In the genomic region with DNA sequence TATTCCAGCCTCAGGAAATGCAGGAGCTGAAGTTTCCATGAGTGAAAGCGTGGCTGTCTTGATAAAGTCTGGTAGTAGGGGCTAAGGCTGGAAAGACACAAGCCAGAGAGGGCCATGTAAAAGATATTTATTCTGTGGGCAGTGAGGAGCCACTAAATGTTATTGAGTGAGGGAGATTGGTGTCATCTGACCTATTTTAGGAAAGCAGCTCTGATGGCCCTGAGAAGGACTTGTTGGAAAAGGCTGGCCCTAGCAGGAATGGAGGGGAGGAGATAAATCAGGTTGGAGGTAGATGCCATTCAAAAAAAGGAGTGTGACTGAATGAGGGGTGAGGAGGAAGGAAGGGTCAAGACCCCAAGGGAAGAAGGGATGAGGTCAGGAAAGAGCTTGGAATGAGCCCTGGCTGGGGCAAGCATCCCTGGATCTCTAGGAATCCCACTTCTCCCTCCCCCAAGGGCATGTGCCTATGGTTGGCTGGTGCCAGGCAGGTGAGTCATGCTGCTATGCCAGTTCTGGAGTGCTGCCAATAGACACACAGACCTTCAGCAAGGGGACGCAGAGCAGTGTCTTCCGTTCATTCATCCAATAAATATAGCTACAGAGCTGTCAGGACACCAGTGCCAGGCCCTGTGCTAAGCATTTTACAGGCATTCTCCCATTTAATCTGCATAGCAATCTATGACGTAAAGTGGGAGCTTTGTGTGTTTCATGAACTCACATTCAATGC, we compare ENCODE assay signal across 8 cellular contexts. TPM values are rescaled to one million over a fixed set of nuclear protein-coding genes. Genes with fewer than 3 reads are reported as not detected.
A peak's percentile ranks its signal among the peaks of the same experiment; 100 is the strongest.
DNase-seq lines count a peak whose midpoint lies in the region; ATAC-seq, FAIRE-seq and TF ChIP-seq lines count a peak whose summit lies in the region.

No MANE protein-coding gene starts in this region.

- peak overlapping the region; percentile 62 for H3K4me3 Mint-ChIP-seq in astrocyte (ENCODE audit: unreplicated experiment)

- H3K27ac Mint-ChIP-seq in astrocyte (ENCODE audit: unreplicated experiment): peak overlapping the region; percentile 73

- H3K9me3 ChIP-seq in astrocyte (ENCODE audit: insufficient read depth, low read depth, low read length): no peaks in the 10 kb centered on the region

- no peaks in the 10 kb centered on the region for H3K27me3 ChIP-seq in astrocyte (ENCODE audit: insufficient read depth, low read length)

- peaks cover 2% of the 10 kb centered on the region for H3K9me3 Mint-ChIP-seq in astrocyte (ENCODE audit: unreplicated experiment)

- DNase-seq in AG08395 (ENCODE audit: low spot score) (peak; percentile 86), NB4 (ENCODE audit: low read depth) (peak; percentile 22), astrocyte (ENCODE audit: low read depth) (peak; percentile 41), iPS-NIHi7 (ENCODE audit: extremely low spot score) (peak; percentile 50), ureter (ENCODE audit: low spot score) (peak; percentile 79), HuH-7.5 (ENCODE audit: low spot score) (no peak)

- peak; percentile 88 for FAIRE-seq in astrocyte (lab: Jason Lieb, UNC)

- H3K9ac ChIP-seq in astrocyte (ENCODE audit: low read length): no peak overlapping the region

- no peaks in the 10 kb centered on the region for H3K79me2 ChIP-seq in astrocyte (ENCODE audit: insufficient read depth, low read length)

- no peaks in the 10 kb centered on the region for H3K27me3 Mint-ChIP-seq in astrocyte (ENCODE audit: low read depth, unreplicated experiment)

- peaks cover 5% of the 10 kb centered on the region for H3K36me3 Mint-ChIP-seq in astrocyte (ENCODE audit: low read depth, unreplicated experiment)

- no peak for TF ChIP-seq POLR2A in NB4 (IDR thresholded peaks at IDR 0.05; ENCODE audit: extremely low read depth, insufficient read length)

- TF ChIP-seq CTCF in NB4 (IDR thresholded peaks at IDR 0.05; ENCODE audit: low read depth, low read length) (no peak), astrocyte (IDR thresholded peaks at IDR 0.05; ENCODE audit: insufficient read depth, low read depth, low read length) (no peak)

- no peak overlapping the region for H2AFZ ChIP-seq in astrocyte (ENCODE audit: low read depth, low read length)

- H3K27ac ChIP-seq in astrocyte (ENCODE audit: low read depth, low read length): no peak overlapping the region

- H4K20me1 ChIP-seq in astrocyte (ENCODE audit: insufficient read depth, low read length): peaks cover 21% of the 10 kb centered on the region

- no peak overlapping the region for H3K4me3 ChIP-seq in NB4 (ENCODE audit: low read depth, low read length)
- H3K4me3 ChIP-seq in astrocyte (ENCODE audit: insufficient read depth, low read depth, low read length): no peak overlapping the region

- H3K4me2 ChIP-seq in astrocyte (ENCODE audit: low read length): peak overlapping the region; percentile 15

- peaks cover 26% of the 10 kb centered on the region for H3K4me1 Mint-ChIP-seq in astrocyte (ENCODE audit: low read depth, unreplicated experiment)

- peaks cover 7% of the 10 kb centered on the region for H3K4me1 ChIP-seq in astrocyte (ENCODE audit: insufficient read depth, low read length)

- H3K36me3 ChIP-seq in astrocyte (ENCODE audit: insufficient read depth, low read length): peaks cover under 1% of the 10 kb centered on the region

- ATAC-seq in HG03354 (IDR thresholded peaks at IDR 0.05; ENCODE audit: poor library complexity, severe bottlenecking, unreplicated experiment) (no peak), HG02840 (IDR thresholded peaks at IDR 0.05; ENCODE audit: low FRiP score, unreplicated experiment) (no peak)

RNA-seq across cellular contexts. Expression of a gene that starts 2.0 kb away (rescaled TPM):
- 0.22 and 0.36 TPM in 2 replicates for total RNA-seq in astrocyte
- total RNA-seq in ureter: 1.1 TPM

RNA-seq across cellular contexts. Expression of a gene that starts 9.7 kb away (rescaled TPM):
- total RNA-seq in astrocyte (0.23 and 0.31 TPM in 2 replicates), ureter (1.3 TPM)

RNA-seq across cellular contexts. Expression of a gene that starts 15.0 kb away (rescaled TPM):
- total RNA-seq in astrocyte (not detected in 2 replicates), ureter (not detected)

RNA-seq across cellular contexts. Expression of a gene that starts 58.8 kb away (rescaled TPM):
- total RNA-seq in astrocyte (15.8 and 16.2 TPM in 2 replicates), ureter (12.9 TPM)
